ENCODE assay signal across 8 cellular contexts in the genomic region with DNA sequence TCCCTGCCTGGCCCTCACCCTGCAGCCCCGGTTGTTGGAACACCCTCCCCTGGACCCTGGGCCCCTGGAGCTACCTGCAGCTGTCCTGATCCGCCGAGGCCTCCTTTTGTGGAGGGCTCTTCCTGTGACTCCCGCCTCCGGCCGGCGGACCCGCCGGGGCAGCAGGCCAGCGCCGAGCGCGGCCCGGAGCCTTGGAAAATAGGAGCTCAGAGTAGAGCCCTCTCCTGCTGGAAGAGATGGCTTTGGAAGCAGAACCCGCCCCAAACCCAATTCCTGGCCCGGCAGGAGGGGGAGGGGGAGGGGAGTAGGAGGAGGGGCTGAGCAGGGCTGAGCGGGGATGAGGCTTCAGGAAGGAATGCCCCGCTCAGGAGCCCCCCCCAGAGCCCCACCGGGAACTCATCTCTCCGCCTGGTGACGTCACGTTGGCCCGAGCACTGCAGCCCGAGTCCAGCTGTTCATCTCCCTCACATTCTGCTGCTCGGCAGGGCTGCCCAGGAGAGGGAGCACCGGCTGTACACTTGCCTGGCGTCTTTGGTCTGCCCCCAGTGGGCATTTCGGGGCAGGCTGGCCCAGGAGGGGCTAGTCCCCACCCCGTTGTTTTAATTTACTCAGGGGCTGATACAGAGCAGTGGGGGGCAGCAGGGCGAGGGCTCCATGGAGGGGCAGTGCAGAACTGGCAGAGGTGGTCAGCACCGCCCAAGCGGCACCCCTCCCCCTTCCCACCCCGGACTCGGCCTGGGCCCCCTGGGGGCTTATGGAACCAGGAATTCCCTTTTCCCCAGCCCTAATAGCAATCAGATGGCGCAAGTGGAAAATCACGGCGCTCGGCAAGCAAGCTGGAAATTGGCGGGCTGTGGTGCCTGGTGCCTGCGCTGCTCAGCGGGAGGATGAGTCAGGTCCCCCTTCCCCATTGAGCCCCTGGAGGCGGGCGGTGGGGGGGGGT. TPM values are rescaled to one million over a fixed set of nuclear protein-coding genes. Genes with fewer than 3 reads are reported as not detected.
A peak's percentile ranks its signal among the peaks of the same experiment; 100 is the strongest.
DNase-seq lines count a peak whose midpoint lies in the region; ATAC-seq and TF ChIP-seq lines count a peak whose summit lies in the region.

Gene MRGPRF, minus strand, starts transcription at position 238 of the 943 bp plus-strand sequence. CDS start 3,345 bp downstream, outside the sequence.

- H3K36me3 Mint-ChIP-seq in activated naive CD4-positive, alpha-beta T cell treated with anti-CD3 and anti-CD28 coated beads, Interleukin-2, amount 50 U/mL, for 72 hours = no peaks in the 10 kb centered on the region

- WGBS in heart left ventricle, 4 donors = 25 to 38% (median 33%) methylated on average over 31 to 43 of the region's 43 CpGs
- WGBS in prostate gland = 6% methylated on average over 40 of the region's 43 CpGs

- H3K9me3 ChIP-seq in heart left ventricle (no peaks in the 10 kb centered on the region), prostate gland (no peaks in the 10 kb centered on the region)

- no peaks in the 10 kb centered on the region for H3K9me3 Mint-ChIP-seq in activated naive CD4-positive, alpha-beta T cell treated with anti-CD3 and anti-CD28 coated beads, Interleukin-2, amount 50 U/mL, for 72 hours

- TF ChIP-seq CTCF in heart left ventricle (IDR thresholded peaks at IDR 0.05) (peak in 8 of 12 donors; percentile 11 to 60 (median 34)), prostate gland (IDR thresholded peaks at IDR 0.05) (peak in 2 of 4 experiments; percentile 30 to 52)

- H3K4me1 ChIP-seq in heart left ventricle (peaks cover 0 to 50% (median 28%) of the 10 kb centered on the region in 12 donors), prostate gland (replicated peaks) (no peaks in the 10 kb centered on the region)

- peak in 1 of 2 donors; percentile 47 for TF ChIP-seq POLR2A in heart left ventricle (IDR thresholded peaks at IDR 0.05)
- TF ChIP-seq POLR2A in prostate gland (IDR thresholded peaks at IDR 0.05) = peak; percentile 12

- H3K4me3 ChIP-seq in heart left ventricle = peak within 1 kb of the TSS; percentile 4 to 65 (median 49)
- peak within 1 kb of the TSS; percentile 36 to 37 for H3K4me3 ChIP-seq in prostate gland

- ATAC-seq in heart left ventricle (peak; percentile 51 to 75 (median 64)), HG03354 (IDR thresholded peaks at IDR 0.05; ENCODE audit: poor library complexity, severe bottlenecking, unreplicated experiment) (no peak)
- no peak for ATAC-seq in activated naive CD4-positive, alpha-beta T cell treated with anti-CD3 and anti-CD28 coated beads, Interleukin-2, amount 50 U/mL, for 72 hours

- H3K27ac ChIP-seq in heart left ventricle = peak within 1 kb of the TSS; percentile 36 to 93 (median 78)
- H3K27ac ChIP-seq in prostate gland = peak within 1 kb of the TSS; percentile 84 to 87

- H3K36me3 ChIP-seq in heart left ventricle (no peaks in the 10 kb centered on the region), prostate gland (no peaks in the 10 kb centered on the region)

- peak; percentile 93 for DNase-seq in GM03348 (ENCODE audit: low spot score)
- DNase-seq in T1000 (lab: John Stamatoyannopoulos, UW) = peak; percentile 87
- peak; percentile 86 to 94 (median 92) for DNase-seq in heart left ventricle
- no peak for DNase-seq in prostate gland (ENCODE audit: low spot score)
- no peak for DNase-seq in activated naive CD4-positive, alpha-beta T cell treated with anti-CD3 and anti-CD28 coated beads, Interleukin-2, amount 50 U/mL, for 72 hours (ENCODE audit: low spot score in 2 of 2)
- no peak for DNase-seq in NOMO-1 (lab: John Stamatoyannopoulos, UW; ENCODE audit: unreplicated experiment in 2 of 2)
- DNase-seq in HK-2 (ENCODE audit: unreplicated experiment) = no peak

- H3K27ac Mint-ChIP-seq in activated naive CD4-positive, alpha-beta T cell treated with anti-CD3 and anti-CD28 coated beads, Interleukin-2, amount 50 U/mL, for 72 hours = no peak within 1 kb of the TSS

- peaks cover 0 to 43% (median 4%) of the 10 kb centered on the region in 9 donors for H3K27me3 ChIP-seq in heart left ventricle
- H3K27me3 ChIP-seq in prostate gland (replicated peaks; ENCODE audit: insufficient read depth) = no peaks in the 10 kb centered on the region

- intact Hi-C loops in heart left ventricle (cut with DNase I) = loop anchor here in 2 of 10 donors (5.0 kb wide), 2 partner anchors 74 to 121 kb away; no protein-coding TSS in a partner anchor
- intact Hi-C loops in prostate gland (cut with DNase I) = loop anchor here (5.0 kb wide), 2 partner anchors 71 to 629 kb away; partner anchors contain the start of gene CCND1

RNA-seq across cellular contexts. Expression of gene MRGPRF, which starts in this region (rescaled TPM):
- total RNA-seq in heart left ventricle = 10 to 100 TPM in 1 of 9 donors, 1 to 10 TPM in 8; 1.6 to 13.1 (median 3.3) TPM
- 1 to 10 TPM; 4.2 to 4.9 TPM for polyA plus RNA-seq in heart left ventricle
- 10 to 100 TPM; 20.0 to 53.3 TPM for total RNA-seq in prostate gland
- not detected for total RNA-seq in activated naive CD4-positive, alpha-beta T cell treated with anti-CD3 and anti-CD28 coated beads, Interleukin-2, amount 50 U/mL, for 72 hours

Comparison
In these comparisons a context has a peak if more than half of its experiments do, and no peak if none do; other contexts are left out.
1. DNase-seq: peak in GM03348 (single experiment), T1000 (single experiment) and heart left ventricle (5 of 5); none in prostate gland (single experiment), activated naive CD4-positive, alpha-beta T cell treated with anti-CD3 and anti-CD28 coated beads, Interleukin-2, amount 50 U/mL, for 72 hours (0 of 2), NOMO-1 (0 of 2) and HK-2 (single experiment).
2. ATAC-seq: peak in heart left ventricle (4 of 4); none in HG03354 (single experiment) and activated naive CD4-positive, alpha-beta T cell treated with anti-CD3 and anti-CD28 coated beads, Interleukin-2, amount 50 U/mL, for 72 hours (0 of 2).